26 cellular contexts compared by ENCODE assay signal in the genomic region with DNA sequence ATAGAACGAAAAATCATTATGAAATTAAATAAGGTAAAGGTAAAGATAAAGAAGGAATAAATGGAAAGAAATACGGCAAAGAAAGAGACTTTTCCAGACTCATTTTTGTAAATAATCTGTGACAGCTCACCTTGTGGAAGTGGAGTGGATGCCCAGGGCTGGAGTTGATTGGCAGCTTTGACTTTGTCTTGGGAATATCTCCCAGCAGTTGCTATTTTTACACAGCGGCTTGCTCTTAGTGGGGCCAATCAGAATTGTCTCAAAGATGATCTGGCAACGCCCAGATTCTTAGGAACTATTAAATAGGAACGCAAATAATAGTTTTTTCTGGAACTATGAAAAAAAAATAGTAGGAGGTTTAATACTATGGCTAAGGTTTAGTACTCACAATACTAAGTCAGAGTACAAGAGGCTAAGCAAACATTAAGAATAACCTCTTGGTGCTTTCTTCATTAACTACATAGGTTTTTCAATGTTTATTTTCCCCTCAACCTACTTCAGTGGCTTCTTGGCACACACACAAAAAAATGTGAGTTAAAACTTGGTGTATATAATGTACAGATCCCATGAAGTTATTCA.
"Had no signal": no experiment of that assay in that cellular context is flagged by ENCODE, and none has a peak within 500 bp of the region (broad histone marks: within the 10 kb centered on the region; RNA-seq: fewer than 3 reads in every experiment).

No MANE protein-coding gene starts in this region.

- H3K9me3 ChIP-seq: ovary, right atrium auricular region, right lobe of liver, stomach, testis, thyroid gland, transverse colon, upper lobe of left lung, vagina had no signal

- H3K27ac Mint-ChIP-seq: mesothelial cell of epicardium; naive B cell; natural killer cell; progenitor cell of endocrine pancreas; stimulated activated naive B cell treated with anti-CD40 and anti-IgM and Interleukin-4, amounts not matched to agents 10 μg/mL and 1 μg/mL and 100 μg/mL, for 72 hours had no signal

- H3K36me3 Mint-ChIP-seq: immature natural killer cell; mesothelial cell of epicardium; naive B cell; natural killer cell; stimulated activated naive B cell treated with anti-CD40 and anti-IgM and Interleukin-4, amounts not matched to agents 10 μg/mL and 1 μg/mL and 100 μg/mL, for 72 hours had no signal

- H3K4me3 Mint-ChIP-seq: immature natural killer cell; mesothelial cell of epicardium; naive B cell; natural killer cell; stimulated activated naive B cell treated with anti-CD40 and anti-IgM and Interleukin-4, amounts not matched to agents 10 μg/mL and 1 μg/mL and 100 μg/mL, for 72 hours had no signal

- DNase-seq: hypothalamus; immature natural killer cell; kidney; left colon; left ventricle myocardium inferior; mesendoderm; naive B cell; natural killer cell; ovary; right lobe of liver; stimulated activated CD4-positive, alpha-beta T cell treated with anti-CD3 and anti-CD28 coated beads, Interleukin-12 subunit alpha, Interleukin-12 subunit beta, amount 100 ng/mL, for 4 hours; stimulated activated CD4-positive, alpha-beta T cell treated with anti-CD3 and anti-CD28 coated beads, Interleukin-15, amount 100 ng/mL, for 24 hours; stimulated activated CD4-positive, alpha-beta T cell treated with anti-CD3 and anti-CD28 coated beads, Interleukin-2, amount 100 ng/mL, for 24 hours; stimulated activated CD4-positive, alpha-beta T cell treated with anti-CD3 and anti-CD28 coated beads, Interleukin-4, amount 100 ng/mL, for 1 hour; stimulated activated naive B cell treated with anti-CD40 and anti-IgM and Interleukin-4, amounts not matched to agents 10 μg/mL and 1 μg/mL and 100 μg/mL, for 72 hours; stimulated activated naive CD8-positive, alpha-beta T cell treated with anti-CD3 and anti-CD28 coated beads, Interleukin-15, Interleukin-2, amounts not matched to agents 100 U/mL and 50 U/mL, for 24 hours; stomach; testis; thyroid gland; transverse colon; upper lobe of left lung had no signal

- H3K4me1 Mint-ChIP-seq: immature natural killer cell; naive B cell; natural killer cell; stimulated activated naive B cell treated with anti-CD40 and anti-IgM and Interleukin-4, amounts not matched to agents 10 μg/mL and 1 μg/mL and 100 μg/mL, for 72 hours had no signal

- H3K27me3 ChIP-seq: ovary, right atrium auricular region, right lobe of liver, stomach, testis, thyroid gland, transverse colon, upper lobe of left lung, vagina had no signal

- H3K9me3 Mint-ChIP-seq: mesothelial cell of epicardium; stimulated activated naive B cell treated with anti-CD40 and anti-IgM and Interleukin-4, amounts not matched to agents 10 μg/mL and 1 μg/mL and 100 μg/mL, for 72 hours had no signal

- ATAC-seq: left colon; natural killer cell; right lobe of liver; stimulated activated naive B cell treated with anti-CD40 and anti-IgM and Interleukin-4, amounts not matched to agents 10 μg/mL and 1 μg/mL and 100 μg/mL, for 72 hours; stimulated activated naive CD8-positive, alpha-beta T cell treated with anti-CD3 and anti-CD28 coated beads, Interleukin-15, Interleukin-2, amounts not matched to agents 100 U/mL and 50 U/mL, for 24 hours had no signal

- H3K27me3 Mint-ChIP-seq: naive B cell; progenitor cell of endocrine pancreas; stimulated activated naive B cell treated with anti-CD40 and anti-IgM and Interleukin-4, amounts not matched to agents 10 μg/mL and 1 μg/mL and 100 μg/mL, for 72 hours had no signal

- H3K36me3 ChIP-seq: left ventricle myocardium inferior, ovary, right atrium auricular region, right lobe of liver, stomach, thyroid gland, transverse colon, upper lobe of left lung, vagina had no signal

- H3K4me1 ChIP-seq: left ventricle myocardium inferior, right atrium auricular region, right lobe of liver, stomach, testis, thyroid gland, transverse colon, upper lobe of left lung, vagina had no signal

- H3K4me3 ChIP-seq: left ventricle myocardium inferior, lung, ovary, right atrium auricular region, right lobe of liver, stomach, testis, thyroid gland, transverse colon, upper lobe of left lung, vagina had no signal

- H3K27ac ChIP-seq: left ventricle myocardium inferior, ovary, right atrium auricular region, right lobe of liver, stomach, testis, thyroid gland, transverse colon, upper lobe of left lung, vagina had no signal
